Comparison of ENCODE assay signal across 14 cellular contexts in genomic region chr4:175998782-175999181, GRCh38.
DNase-seq lines count a peak whose midpoint lies in the region; ATAC-seq, FAIRE-seq and TF ChIP-seq lines count a peak whose summit lies in the region.
"Had no signal": no experiment of that assay in that cellular context is flagged by ENCODE, and none has a peak within 500 bp of the region (broad histone marks: within the 10 kb centered on the region; RNA-seq: fewer than 3 reads in every experiment).

No MANE protein-coding gene starts in this region.

- H3K27ac Mint-ChIP-seq in H9 = no peak overlapping the region; a peak in 1 of 7 replicates

- H3K18ac ChIP-seq in H9 (ENCODE audit: insufficient read length, low read depth, low read length) (no peak overlapping the region), H1 (ENCODE audit: extremely low read depth, low read length) (no peak overlapping the region), neuronal stem cell (ENCODE audit: low read length) (no peak overlapping the region)

- no peak for TF ChIP-seq CTCF in H9 (conservative IDR thresholded peaks at IDR 0.05)
- no peak for TF ChIP-seq CTCF in H1 (IDR thresholded peaks at IDR 0.05; ENCODE audit: control extremely low read depth in 1 of 3, insufficient read depth in 1 of 3, low read depth in 1 of 3, low read length in 3 of 3)

- H4K8ac ChIP-seq in H9 (replicated peaks; ENCODE audit: insufficient read length, low read depth, low read length) = no peak overlapping the region
- no peak overlapping the region for H4K8ac ChIP-seq in H1 (ENCODE audit: extremely low read depth, insufficient read depth, low read length)
- H4K8ac ChIP-seq in neuronal stem cell (ENCODE audit: low read depth, low read length) = no peak overlapping the region

- POLR2A ChIA-PET in H1 (lab: Charles Lee; ENCODE audit: partially characterized antibody) = interaction anchor here (0.9 kb wide), 1 partner anchor 11 kb away, joined by 5 read pairs; no protein-coding TSS in a partner anchor

- peak; percentile 51 for DNase-seq in H9
- DNase-seq in NT2/D1 (ENCODE audit: low read depth, low spot score) = peak; percentile 48
- DNase-seq in H1 (ENCODE audit: low read depth in 1 of 2, low spot score in 2 of 2) = peak; percentile 43 to 72
- peak; percentile 35 for DNase-seq in neuronal stem cell (ENCODE audit: low spot score)
- DNase-seq in NCI-H1930 (lab: John Stamatoyannopoulos, UW) = no peak
- DNase-seq in activated gamma-delta T cell treated with Interleukin-2 at 50 U/mL for 16 hours = no peak
- DNase-seq: activated CD8-positive, alpha-beta memory T cell treated with anti-CD3 and anti-CD28 coated beads for 24 hours; aorta; effector CD4-positive, alpha-beta T cell; NCI-H446; Peyer's patch; stimulated activated CD4-positive, alpha-beta T cell treated with anti-CD3 and anti-CD28 coated beads, Interleukin-4, amount 100 ng/mL, for 24 hours; trophoblast cell had no signal

- H2BK120ac ChIP-seq in H9 (ENCODE audit: low read depth, low read length, poor library complexity, severe bottlenecking) = no peak overlapping the region
- no peak overlapping the region for H2BK120ac ChIP-seq in H1 (replicated peaks; ENCODE audit: low read depth, low read length)
- H2BK120ac ChIP-seq in neuronal stem cell (ENCODE audit: low read depth, low read length) = no peak overlapping the region

- H4K91ac ChIP-seq in H9 (ENCODE audit: insufficient read length, low read depth, low read length) (no peak overlapping the region), H1 (replicated peaks; ENCODE audit: insufficient read length, low read length) (no peak overlapping the region), neuronal stem cell (ENCODE audit: low read depth, low read length, poor library complexity) (no peak overlapping the region)

- no peaks in the 10 kb centered on the region for H4K20me1 ChIP-seq in H9 (ENCODE audit: control insufficient read depth, insufficient read depth, insufficient read length)
- H4K20me1 ChIP-seq in H1 (replicated peaks in 1 of 2; ENCODE audit: control insufficient read depth in 1 of 2, insufficient read depth in 2 of 2, low read length in 2 of 2) = no peaks in the 10 kb centered on the region

- H2BK20ac ChIP-seq in H9 (ENCODE audit: low read depth, low read length, poor library complexity, severe bottlenecking) (no peak overlapping the region), H1 (ENCODE audit: low read length) (no peak overlapping the region)

- H4K5ac ChIP-seq in H9 (ENCODE audit: insufficient read length, low read depth, low read length) (no peak overlapping the region), H1 (ENCODE audit: insufficient read length, low read depth, low read length) (no peak overlapping the region)

- TF ChIP-seq POLR2A in H1 (IDR thresholded peaks at IDR 0.05; ENCODE audit: control extremely low read depth in 1 of 2, low read depth in 2 of 2, low read length in 2 of 2) = no peak

- H3K79me1 ChIP-seq in H9 (ENCODE audit: insufficient read depth, low read depth, low read length, poor library complexity, severe bottlenecking) (no peaks in the 10 kb centered on the region), H1 (ENCODE audit: low read depth, low read length) (no peaks in the 10 kb centered on the region), neuronal stem cell (ENCODE audit: low read depth, low read length) (no peaks in the 10 kb centered on the region)

- H3K4me3 ChIP-seq in NT2/D1 (ENCODE audit: insufficient read length, low read depth) (no peak overlapping the region), H1 (ENCODE audit: extremely low read depth in 1 of 4, insufficient read depth in 2 of 4, low read depth in 3 of 4, low read length in 4 of 4) (no peak overlapping the region), neuronal stem cell (ENCODE audit: low read length in 2 of 2) (no peak overlapping the region)
- H3K4me3 ChIP-seq: Peyer's patch had no signal

- no peak overlapping the region for H3K4me3 Mint-ChIP-seq in H9

- H3K4me1 ChIP-seq in H9 (ENCODE audit: insufficient read depth, low read length) (peaks cover 2% of the 10 kb centered on the region; the same call in 1 of the 2 replicates), NT2/D1 (ENCODE audit: insufficient read depth, insufficient read length) (no peaks in the 10 kb centered on the region), H1 (replicated peaks in 1 of 4; ENCODE audit: control insufficient read depth in 3 of 4, insufficient read depth in 4 of 4, low read length in 3 of 4) (peaks cover 0 to 3% (median 1%) of the 10 kb centered on the region in 4 experiments; a peak in 2 of 7 replicates), neuronal stem cell (ENCODE audit: control insufficient read depth in 2 of 2, insufficient read depth in 1 of 2, low read depth in 1 of 2, low read length in 2 of 2) (peaks cover 0 to 28% of the 10 kb centered on the region in 2 donors)

- H3K56ac ChIP-seq in H9 (ENCODE audit: insufficient read length, low read depth, low read length) (no peak overlapping the region), H1 (replicated peaks; ENCODE audit: insufficient read length, low read depth, low read length) (no peak overlapping the region)

- H3K23me2 ChIP-seq in H9 (ENCODE audit: insufficient read length, low read depth, low read length, poor library complexity, severe bottlenecking) (peaks cover 14% of the 10 kb centered on the region), H1 (ENCODE audit: low read depth, low read length) (peaks cover 5% of the 10 kb centered on the region)

- H3T11ph ChIP-seq in H9 (ENCODE audit: low read length) = no peak overlapping the region

- FAIRE-seq in H1 (lab: Jason Lieb, UNC) = peak; percentile 85

- H2BK5ac ChIP-seq in H9 (ENCODE audit: insufficient read length, low read length) = no peak overlapping the region
- no peak overlapping the region for H2BK5ac ChIP-seq in H1 (ENCODE audit: low read depth, low read length)
- H2BK5ac ChIP-seq in neuronal stem cell (ENCODE audit: low read length) = no peak overlapping the region

- H3K36me3 ChIP-seq in NT2/D1 (ENCODE audit: insufficient read depth, insufficient read length, low read length) (no peaks in the 10 kb centered on the region), H1 (ENCODE audit: control insufficient read depth in 2 of 4, insufficient read depth in 4 of 4, low read length in 3 of 4) (no peaks in the 10 kb centered on the region), neuronal stem cell (replicated peaks in 1 of 2; ENCODE audit: control insufficient read depth in 2 of 2, insufficient read depth in 2 of 2, low read length in 2 of 2) (peaks cover 0 to 7% of the 10 kb centered on the region in 2 donors)
- H3K36me3 ChIP-seq: Peyer's patch had no signal

- H3K27ac ChIP-seq in H9 (ENCODE audit: insufficient read length, low read depth, low read length) (no peak overlapping the region), H1 (ENCODE audit: low read depth, low read length) (no peak overlapping the region), neuronal stem cell (replicated peaks; ENCODE audit: low read length) (no peak overlapping the region)
- H3K27ac ChIP-seq: Peyer's patch had no signal

- H3K36me3 Mint-ChIP-seq in H9 (ENCODE audit: insufficient read depth in 1 of 3, low read depth in 3 of 3) = no peaks in the 10 kb centered on the region

- no peaks in the 10 kb centered on the region for H3K9me3 Mint-ChIP-seq in H9

- no peak for TF ChIP-seq RAD21 in H1 (IDR thresholded peaks at IDR 0.05 in 1 of 2, conservative IDR thresholded peaks at IDR 0.05 in 1 of 2; ENCODE audit: low read depth in 2 of 2, low read length in 2 of 2)

- peak in 1 of 2 experiments; percentile 70; a peak in 1 of 3 replicates for TF ChIP-seq EP300 in H1 (IDR thresholded peaks at IDR 0.05; ENCODE audit: borderline replicate concordance in 1 of 2, low read depth in 2 of 2, low read length in 2 of 2)

- H3K9ac ChIP-seq in H9 (ENCODE audit: extremely low read depth, insufficient read length, low read length) = no peak overlapping the region
- H3K9ac ChIP-seq in NT2/D1 (ENCODE audit: insufficient read length, low read depth) = no peak overlapping the region
- no peak overlapping the region for H3K9ac ChIP-seq in H1 (replicated peaks in 1 of 4; ENCODE audit: extremely low read depth in 1 of 4, low read depth in 3 of 4, low read length in 3 of 4)
- no peak overlapping the region for H3K9ac ChIP-seq in neuronal stem cell (ENCODE audit: low read depth, low read length, poor library complexity)

- H2AK5ac ChIP-seq in H9 (ENCODE audit: insufficient read length, low read length) (no peak overlapping the region), H1 (ENCODE audit: low read depth, low read length) (no peak overlapping the region), neuronal stem cell (ENCODE audit: low read depth, low read length) (no peak overlapping the region)

- H3K14ac ChIP-seq in H9 (ENCODE audit: insufficient read depth, low read length) = no peak overlapping the region
- no peak overlapping the region for H3K14ac ChIP-seq in H1 (ENCODE audit: insufficient read length)
- no peak overlapping the region for H3K14ac ChIP-seq in neuronal stem cell (ENCODE audit: low read length)

- H3K9me3 ChIP-seq in H9 (ENCODE audit: control insufficient read depth, low read depth, low read length) = no peaks in the 10 kb centered on the region
- H3K9me3 ChIP-seq in NT2/D1 (ENCODE audit: insufficient read depth, low read length) = no peaks in the 10 kb centered on the region
- no peaks in the 10 kb centered on the region for H3K9me3 ChIP-seq in H1 (ENCODE audit: insufficient read depth in 2 of 2, low read depth in 1 of 2, low read length in 1 of 2)
- peaks cover 0 to 10% of the 10 kb centered on the region in 2 donors for H3K9me3 ChIP-seq in neuronal stem cell (replicated peaks in 1 of 2; ENCODE audit: control insufficient read depth in 2 of 2, insufficient read depth in 1 of 2, low read depth in 1 of 2, low read length in 2 of 2)
- H3K9me3 ChIP-seq: Peyer's patch had no signal

- H2AFZ ChIP-seq in H9 (ENCODE audit: low read length) = no peak overlapping the region
- no peak overlapping the region for H2AFZ ChIP-seq in H1 (ENCODE audit: low read length)
- H2AFZ ChIP-seq in neuronal stem cell (ENCODE audit: low read length) = no peak overlapping the region

- H3K4ac ChIP-seq in H9 (ENCODE audit: low read depth, low read length) (no peak overlapping the region), H1 (replicated peaks; ENCODE audit: insufficient read length, low read depth, low read length) (no peak overlapping the region), neuronal stem cell (ENCODE audit: low read length) (no peak overlapping the region)

- CTCF ChIA-PET in H1 (lab: Charles Lee; ENCODE audit: partially characterized antibody) = interaction anchor here (0.9 to 3.1 kb wide), 3 partner anchors 11 to 19 kb away, joined by 3 to 10 read pairs (median 3); no protein-coding TSS in a partner anchor

- H3K27me3 ChIP-seq in H9 (ENCODE audit: insufficient read depth, low read length) (no peaks in the 10 kb centered on the region; the same call in 1 of the 2 replicates), NT2/D1 (ENCODE audit: insufficient read depth, insufficient read length) (peaks cover 25% of the 10 kb centered on the region), H1 (replicated peaks in 1 of 4; ENCODE audit: control insufficient read depth in 3 of 4, extremely low read depth in 1 of 4, insufficient read depth in 3 of 4, low read length in 3 of 4) (peaks cover 0 to 13% (median 4%) of the 10 kb centered on the region in 4 experiments; a peak in 4 of 7 replicates), neuronal stem cell (ENCODE audit: control insufficient read depth in 3 of 3, insufficient read depth in 3 of 3, low read depth in 1 of 3, low read length in 3 of 3) (peaks cover 0 to 4% (median 0%) of the 10 kb centered on the region in 3 experiments)
- H3K27me3 ChIP-seq: Peyer's patch had no signal

- no peak overlapping the region for H3K4me2 ChIP-seq in H9 (ENCODE audit: insufficient read depth, insufficient read length, low read length)
- no peak overlapping the region for H3K4me2 ChIP-seq in H1 (ENCODE audit: insufficient read depth in 1 of 2, low read depth in 2 of 2, low read length in 2 of 2)
- no peak overlapping the region for H3K4me2 ChIP-seq in neuronal stem cell (ENCODE audit: insufficient read depth, low read length, poor library complexity, severe bottlenecking)

- H3K79me2 ChIP-seq in H9 (ENCODE audit: insufficient read depth, low read length) (no peaks in the 10 kb centered on the region), H1 (ENCODE audit: control insufficient read depth in 1 of 2, insufficient read depth in 2 of 2, low read length in 2 of 2) (no peaks in the 10 kb centered on the region)

- ATAC-seq in HG02885 (IDR thresholded peaks at IDR 0.05; ENCODE audit: poor library complexity, unreplicated experiment) = no peak

- peaks cover 35 to 42% of the 10 kb centered on the region in 2 experiments for H3K4me1 Mint-ChIP-seq in H9

- H3K27me3 Mint-ChIP-seq in H9 (ENCODE audit: low read depth) = peaks cover 35% of the 10 kb centered on the region

- H2BK15ac ChIP-seq in H9 (ENCODE audit: low read depth, low read length) (no peak overlapping the region), H1 (ENCODE audit: low read length) (no peak overlapping the region), neuronal stem cell (ENCODE audit: low read length) (no peak overlapping the region)

- H2BK12ac ChIP-seq in H9 (ENCODE audit: insufficient read length, low read depth, low read length) (no peak overlapping the region), H1 (ENCODE audit: low read depth, low read length) (no peak overlapping the region), neuronal stem cell (ENCODE audit: low read length) (no peak overlapping the region)

- no peak overlapping the region for H3K23ac ChIP-seq in H9 (ENCODE audit: insufficient read length, low read depth, low read length)
- H3K23ac ChIP-seq in H1 (ENCODE audit: insufficient read length) = no peak overlapping the region
- H3K23ac ChIP-seq in neuronal stem cell (ENCODE audit: low read depth, low read length, poor library complexity) = no peak overlapping the region

Comparison
In these comparisons a context has a peak if more than half of its experiments do, and no peak if none do; other contexts are left out.
1. DNase-seq: peak in H9 (single experiment), NT2/D1 (single experiment), H1 (2 of 2) and neuronal stem cell (single experiment); none in NCI-H1930 (0 of 2) and activated gamma-delta T cell treated with Interleukin-2 at 50 U/mL for 16 hours (single experiment).